ENCODE assay signal across 11 cellular contexts in the genomic region with DNA sequence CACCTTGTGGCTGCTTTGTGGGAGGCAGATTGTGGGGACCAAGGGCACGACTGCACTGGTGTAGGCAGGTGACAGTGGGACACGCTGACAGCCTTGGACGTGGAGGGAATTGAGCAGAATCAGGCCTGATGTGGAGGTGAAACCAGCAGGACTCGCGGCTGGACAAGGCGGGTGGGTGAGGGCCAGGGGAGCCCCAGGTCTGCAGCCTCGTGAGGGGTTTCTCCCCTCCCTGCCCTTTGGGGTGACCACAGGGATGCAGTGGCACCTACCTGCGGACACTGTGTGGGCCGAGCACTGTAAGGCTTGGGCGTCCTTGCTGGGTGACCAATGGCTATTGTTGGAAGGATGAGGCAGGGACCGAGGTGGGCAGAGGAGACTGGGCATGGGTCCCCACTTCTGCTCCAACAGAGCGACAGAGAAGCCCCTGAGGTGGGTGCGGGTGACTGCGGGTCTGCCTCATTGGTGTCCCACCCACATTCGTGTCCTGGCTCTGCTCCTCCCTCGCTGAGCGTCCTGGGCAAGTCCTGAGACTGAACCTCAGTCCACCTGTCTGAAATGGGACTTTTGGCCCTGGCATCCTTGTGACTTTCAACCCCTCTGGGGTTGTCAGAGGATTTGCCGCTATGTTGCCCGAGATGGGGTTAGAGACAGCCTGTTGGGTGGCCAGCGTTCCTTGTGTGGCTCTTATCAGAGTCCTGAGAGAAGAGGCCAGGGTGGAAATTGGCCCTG. TPM values are rescaled to one million over a fixed set of nuclear protein-coding genes. Genes with fewer than 3 reads are reported as not detected.
DNase-seq lines count a peak whose midpoint lies in the region; ATAC-seq and TF ChIP-seq lines count a peak whose summit lies in the region.
"Had no signal": no experiment of that assay in that cellular context is flagged by ENCODE, and none has a peak within 500 bp of the region (broad histone marks: within the 10 kb centered on the region; RNA-seq: fewer than 3 reads in every experiment).

No MANE protein-coding gene starts in this region.

- peaks cover 9 to 38% of the 10 kb centered on the region in 2 experiments; a peak in 3 of 4 replicates for H3K4me1 ChIP-seq in SK-N-SH (ENCODE audit: control insufficient read depth in 1 of 2, insufficient read depth in 2 of 2, low read depth in 1 of 2, low read length in 1 of 2)
- H3K4me1 ChIP-seq in left lung: peaks cover 48 to 87% of the 10 kb centered on the region in 2 donors

- H3K4me2 ChIP-seq in SK-N-SH: 0 out of 2 replicates have a peak overlapping the region, but pooled peaks have one; percentile 43

- H3K4me3 ChIP-seq in SK-N-SH (ENCODE audit: low read depth in 2 of 2, low read length in 1 of 2): no peak overlapping the region
- H3K4me3 ChIP-seq in left lung: no peak overlapping the region

- H3K36me3 ChIP-seq in SK-N-SH (replicated peaks in 1 of 2; ENCODE audit: control insufficient read depth in 1 of 2, insufficient read depth in 2 of 2, low read length in 1 of 2) (no peaks in the 10 kb centered on the region), left lung (no peaks in the 10 kb centered on the region)

- no peaks in the 10 kb centered on the region for H3K27me3 Mint-ChIP-seq in activated T-helper 1 cell treated with anti-CD3 and anti-CD28 coated beads, Interleukin-12 subunit alpha, Interleukin-12 subunit beta, Interleukin-2, Interleukin-4 antibody, amounts not matched to agents 30 ng/mL and 10 ng/mL and 1 ng/mL, durations not matched to agents 14 hours and 24 hours and 36 hours (ENCODE audit: insufficient read depth)
- H3K27me3 Mint-ChIP-seq in stimulated activated memory B cell treated with anti-CD40 and anti-IgM and Interleukin-4, amounts not matched to agents 10 μg/mL and 1 μg/mL and 100 μg/mL, for 72 hours: no peaks in the 10 kb centered on the region

- peaks cover 56% of the 10 kb centered on the region for H3K4me1 Mint-ChIP-seq in activated T-helper 1 cell treated with anti-CD3 and anti-CD28 coated beads, Interleukin-12 subunit alpha, Interleukin-12 subunit beta, Interleukin-2, Interleukin-4 antibody, amounts not matched to agents 30 ng/mL and 10 ng/mL and 1 ng/mL, durations not matched to agents 14 hours and 24 hours and 36 hours (ENCODE audit: low read depth)
- H3K4me1 Mint-ChIP-seq in stimulated activated memory B cell treated with anti-CD40 and anti-IgM and Interleukin-4, amounts not matched to agents 10 μg/mL and 1 μg/mL and 100 μg/mL, for 72 hours: peaks cover 79% of the 10 kb centered on the region

- H3K79me2 ChIP-seq in SK-N-SH (ENCODE audit: insufficient read depth): peaks cover 95% of the 10 kb centered on the region

- no peak for TF ChIP-seq EP300 in SK-N-SH (IDR thresholded peaks at IDR 0.05; ENCODE audit: borderline replicate concordance in 1 of 2, low read depth in 1 of 2, low read length in 1 of 2)

- no peak overlapping the region for H3K4me3 Mint-ChIP-seq in activated T-helper 1 cell treated with anti-CD3 and anti-CD28 coated beads, Interleukin-12 subunit alpha, Interleukin-12 subunit beta, Interleukin-2, Interleukin-4 antibody, amounts not matched to agents 30 ng/mL and 10 ng/mL and 1 ng/mL, durations not matched to agents 14 hours and 24 hours and 36 hours
- H3K4me3 Mint-ChIP-seq in stimulated activated memory B cell treated with anti-CD40 and anti-IgM and Interleukin-4, amounts not matched to agents 10 μg/mL and 1 μg/mL and 100 μg/mL, for 72 hours: no peak overlapping the region

- intact Hi-C loops in activated T-helper 1 cell treated with anti-CD3 and anti-CD28 coated beads, Interleukin-12 subunit alpha, Interleukin-12 subunit beta, Interleukin-2, Interleukin-4 antibody, amounts not matched to agents 30 ng/mL and 10 ng/mL and 1 ng/mL, durations not matched to agents 14 hours and 24 hours and 36 hours (cut with micrococcal nuclease): no loop called here
- intact Hi-C loops in left lung (cut with DNase I): no loop called here

- H3F3A ChIP-seq in SK-N-SH (replicated peaks; ENCODE audit: insufficient read depth): peaks cover 6% of the 10 kb centered on the region

- H3K9me2 ChIP-seq in SK-N-SH: no peaks in the 10 kb centered on the region

- WGBS in SK-N-SH (ENCODE audit: low lambda C conversion rate): 86% methylated on average over 10 of the region's 20 CpGs

- H3K9ac ChIP-seq in SK-N-SH: no peak overlapping the region

- H3K9me3 ChIP-seq in SK-N-SH (no peaks in the 10 kb centered on the region), left lung (no peaks in the 10 kb centered on the region)

- TF ChIP-seq RAD21 in SK-N-SH (IDR thresholded peaks at IDR 0.05; ENCODE audit: low read length): 0 out of 2 replicates have a peak, but pooled peaks have one; percentile 2

- peak overlapping the region; percentile 75 for H3K27ac Mint-ChIP-seq in activated T-helper 1 cell treated with anti-CD3 and anti-CD28 coated beads, Interleukin-12 subunit alpha, Interleukin-12 subunit beta, Interleukin-2, Interleukin-4 antibody, amounts not matched to agents 30 ng/mL and 10 ng/mL and 1 ng/mL, durations not matched to agents 14 hours and 24 hours and 36 hours
- H3K27ac Mint-ChIP-seq in stimulated activated memory B cell treated with anti-CD40 and anti-IgM and Interleukin-4, amounts not matched to agents 10 μg/mL and 1 μg/mL and 100 μg/mL, for 72 hours: peak overlapping the region; percentile 76

- H2AFZ ChIP-seq in SK-N-SH (ENCODE audit: low read depth): no peak overlapping the region

- H3K27ac ChIP-seq in SK-N-SH (ENCODE audit: low read depth in 2 of 2, low read length in 1 of 2) (peak overlapping the region in 1 of 2 experiments; percentile 78; a peak in 2 of 4 replicates), left lung (peak overlapping the region; percentile 87 to 92)

- peaks cover 95% of the 10 kb centered on the region for H4K20me1 ChIP-seq in SK-N-SH (ENCODE audit: insufficient read depth)

- POLR2A ChIA-PET in SK-N-SH (lab: Yijun Ruan, JAX) (no interaction called here), GM10248 (lab: Yijun Ruan, JAX) (no interaction called here)

- TF ChIP-seq CTCF in SK-N-SH (IDR thresholded peaks at IDR 0.05) (no peak), left lung (IDR thresholded peaks at IDR 0.05) (no peak), GM10248 (IDR thresholded peaks at IDR 0.05; ENCODE audit: control extremely low read depth, extremely low read depth, low read depth, missing control alignments) (no peak)

- CTCF ChIA-PET in SK-N-SH (lab: Yijun Ruan, JAX) (no interaction called here), GM10248 (lab: Yijun Ruan, JAX) (no interaction called here)

- ATAC-seq in SK-N-SH treated with all-trans-retinoic acid at 6 μM for 48 hours: no peak; the same call in none of the 3 replicates
- no peak for ATAC-seq in left lung
- no peak for ATAC-seq in stimulated activated memory B cell treated with anti-CD40 and anti-IgM and Interleukin-4, amounts not matched to agents 10 μg/mL and 1 μg/mL and 100 μg/mL, for 72 hours
- no peak for ATAC-seq in HG03469 (IDR thresholded peaks at IDR 0.05; ENCODE audit: unreplicated experiment)
- no peak for ATAC-seq in GM18868 (IDR thresholded peaks at IDR 0.05; ENCODE audit: unreplicated experiment)

- H3K27me3 ChIP-seq in SK-N-SH (ENCODE audit: insufficient read depth): no peaks in the 10 kb centered on the region
- no peaks in the 10 kb centered on the region for H3K27me3 ChIP-seq in left lung

- DNase-seq in SK-N-SH: no peak
- no peak for DNase-seq in activated T-helper 1 cell treated with anti-CD3 and anti-CD28 coated beads, Interleukin-12 subunit alpha, Interleukin-12 subunit beta, Interleukin-2, Interleukin-4 antibody, amounts not matched to agents 30 ng/mL and 10 ng/mL and 1 ng/mL, durations not matched to agents 14 hours and 24 hours and 36 hours (ENCODE audit: low spot score)
- no peak for DNase-seq in left lung
- DNase-seq in GM10248 (ENCODE audit: extremely low spot score): no peak
- DNase-seq: activated CD4-positive, CD25-positive, alpha-beta regulatory T cell treated with anti-CD3 and anti-CD28 coated beads, Interleukin-2, amount 50 U/mL, for 72 hours; glutamatergic neuron; MV-4-11 had no signal

- H3K36me3 Mint-ChIP-seq in activated T-helper 1 cell treated with anti-CD3 and anti-CD28 coated beads, Interleukin-12 subunit alpha, Interleukin-12 subunit beta, Interleukin-2, Interleukin-4 antibody, amounts not matched to agents 30 ng/mL and 10 ng/mL and 1 ng/mL, durations not matched to agents 14 hours and 24 hours and 36 hours (ENCODE audit: low read depth): no peaks in the 10 kb centered on the region
- H3K36me3 Mint-ChIP-seq in stimulated activated memory B cell treated with anti-CD40 and anti-IgM and Interleukin-4, amounts not matched to agents 10 μg/mL and 1 μg/mL and 100 μg/mL, for 72 hours: no peaks in the 10 kb centered on the region

- no peaks in the 10 kb centered on the region for H3K9me3 Mint-ChIP-seq in activated T-helper 1 cell treated with anti-CD3 and anti-CD28 coated beads, Interleukin-12 subunit alpha, Interleukin-12 subunit beta, Interleukin-2, Interleukin-4 antibody, amounts not matched to agents 30 ng/mL and 10 ng/mL and 1 ng/mL, durations not matched to agents 14 hours and 24 hours and 36 hours
- no peaks in the 10 kb centered on the region for H3K9me3 Mint-ChIP-seq in stimulated activated memory B cell treated with anti-CD40 and anti-IgM and Interleukin-4, amounts not matched to agents 10 μg/mL and 1 μg/mL and 100 μg/mL, for 72 hours

TF ChIP-seq in SK-N-SH treated with all-trans-retinoic acid at 6 μM for 48 hours, 23 proteins besides CTCF, POLR2A, EP300 and RAD21:
- TF ChIP-seq ARNTL (CRISPR knock-in tag; IDR thresholded peaks at IDR 0.05; ENCODE audit: borderline replicate concordance, low read depth): no peak
- TF ChIP-seq ZFP30 (CRISPR knock-in tag; IDR thresholded peaks at IDR 0.05): no peak

RNA-seq across cellular contexts. Expression of a gene that starts 30.5 kb away (rescaled TPM):
- 52.5 and 53.6 TPM in 2 replicates for polyA plus RNA-seq in SK-N-SH (2012; rRNA removed)
- polyA plus RNA-seq in SK-N-SH (2012; cell fraction: cytosol; rRNA removed): 20.5 and 31.8 TPM in 2 replicates
- 159 and 212 TPM in 2 replicates for polyA plus RNA-seq in SK-N-SH (2012; cell fraction: nucleus; rRNA removed)
- 236 and 240 TPM in 2 replicates for total RNA-seq in activated T-helper 1 cell treated with anti-CD3 and anti-CD28 coated beads, Interleukin-12 subunit alpha, Interleukin-12 subunit beta, Interleukin-2, Interleukin-4 antibody, amounts not matched to agents 30 ng/mL and 10 ng/mL and 1 ng/mL, durations not matched to agents 14 hours and 24 hours and 36 hours
- 100 to 1,000 TPM; 195 to 268 TPM for total RNA-seq in left lung

RNA-seq across cellular contexts. Expression of a gene that starts 47.1 kb away (rescaled TPM):
- polyA plus RNA-seq in SK-N-SH (2012; rRNA removed): 108 and 115 TPM in 2 replicates
- 28.1 and 48.7 TPM in 2 replicates for polyA plus RNA-seq in SK-N-SH (2012; cell fraction: cytosol; rRNA removed)
- polyA plus RNA-seq in SK-N-SH (2012; cell fraction: nucleus; rRNA removed): 464 and 520 TPM in 2 replicates
- total RNA-seq in activated T-helper 1 cell treated with anti-CD3 and anti-CD28 coated beads, Interleukin-12 subunit alpha, Interleukin-12 subunit beta, Interleukin-2, Interleukin-4 antibody, amounts not matched to agents 30 ng/mL and 10 ng/mL and 1 ng/mL, durations not matched to agents 14 hours and 24 hours and 36 hours: 93.7 and 101 TPM in 2 replicates
- total RNA-seq in left lung: 10 to 100 TPM; 29.0 to 40.9 TPM
